12 cellular contexts compared by ENCODE assay signal in the genomic region with DNA sequence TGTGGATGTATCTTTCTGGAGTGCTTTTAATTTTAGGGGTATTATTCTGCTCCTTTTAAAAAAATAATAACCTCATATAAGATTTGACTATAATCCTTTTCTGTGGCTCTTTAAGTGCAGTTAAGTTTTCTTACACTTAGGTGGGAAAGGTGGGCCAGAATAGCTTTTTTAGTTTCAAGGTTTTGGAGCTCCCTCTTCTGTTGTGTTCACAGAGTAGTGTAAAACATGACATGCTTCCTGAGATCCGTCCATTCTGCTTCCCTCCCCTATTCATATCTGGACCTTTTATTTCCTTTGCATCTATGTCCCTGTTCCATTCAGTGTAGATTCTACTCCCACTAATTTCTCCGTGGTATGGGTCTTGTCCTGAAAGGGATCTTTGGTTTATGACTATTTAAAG.
DNase-seq lines count a peak whose midpoint lies in the region; ATAC-seq and TF ChIP-seq lines count a peak whose summit lies in the region.
"Had no signal": no experiment of that assay in that cellular context is flagged by ENCODE, and none has a peak within 500 bp of the region (broad histone marks: within the 10 kb centered on the region; RNA-seq: fewer than 3 reads in every experiment).

No MANE protein-coding gene starts in this region.

- DNase-seq in AG20443 (ENCODE audit: low spot score) (peak; percentile 25), GM20000 (ENCODE audit: low spot score) (peak; percentile 20), RWPE2 (ENCODE audit: low spot score) (no peak), fibroblast of pulmonary artery (ENCODE audit: low read depth) (peak; percentile 56), NCI-H748 (lab: John Stamatoyannopoulos, UW; ENCODE audit: unreplicated experiment) (no peak), NCI-H1436 (lab: John Stamatoyannopoulos, UW) (no peak)
- DNase-seq: GDM1; NCI-H510A; stimulated activated naive B cell treated with anti-CD40 and anti-IgM and Interleukin-4, amounts not matched to agents 10 μg/mL and 1 μg/mL and 100 μg/mL, for 72 hours had no signal

- no peak overlapping the region for H3K27ac Mint-ChIP-seq in stimulated activated memory B cell treated with anti-CD40 and anti-IgM and Interleukin-4, amounts not matched to agents 10 μg/mL and 1 μg/mL and 100 μg/mL, for 72 hours
- H3K27ac Mint-ChIP-seq: activated T-helper 2 cell treated with anti-CD3 and anti-CD28 coated beads, Interferon-gamma antibody, Interleukin-2, Interleukin-4, amounts not matched to agents 10 μg/mL and 5 μg/mL and 100 μg/mL, durations not matched to agents 14 hours and 24 hours and 36 hours; stimulated activated naive B cell treated with anti-CD40 and anti-IgM and Interleukin-4, amounts not matched to agents 10 μg/mL and 1 μg/mL and 100 μg/mL, for 72 hours had no signal

- no peaks in the 10 kb centered on the region for H3K4me1 Mint-ChIP-seq in stimulated activated memory B cell treated with anti-CD40 and anti-IgM and Interleukin-4, amounts not matched to agents 10 μg/mL and 1 μg/mL and 100 μg/mL, for 72 hours
- H3K4me1 Mint-ChIP-seq: stimulated activated naive B cell treated with anti-CD40 and anti-IgM and Interleukin-4, amounts not matched to agents 10 μg/mL and 1 μg/mL and 100 μg/mL, for 72 hours had no signal

- H3K36me3 Mint-ChIP-seq in stimulated activated memory B cell treated with anti-CD40 and anti-IgM and Interleukin-4, amounts not matched to agents 10 μg/mL and 1 μg/mL and 100 μg/mL, for 72 hours, result no peaks in the 10 kb centered on the region

- H3K27me3 Mint-ChIP-seq in stimulated activated memory B cell treated with anti-CD40 and anti-IgM and Interleukin-4, amounts not matched to agents 10 μg/mL and 1 μg/mL and 100 μg/mL, for 72 hours, result no peaks in the 10 kb centered on the region
- H3K27me3 Mint-ChIP-seq: stimulated activated naive B cell treated with anti-CD40 and anti-IgM and Interleukin-4, amounts not matched to agents 10 μg/mL and 1 μg/mL and 100 μg/mL, for 72 hours had no signal

- H3K9me3 ChIP-seq in RWPE2 (ENCODE audit: severe bottlenecking), result peaks cover 3% of the 10 kb centered on the region

- ATAC-seq in RWPE2 (ENCODE audit: low read depth) (peak; percentile 58; the same call in 1 of the 3 replicates), GM21447 (IDR thresholded peaks at IDR 0.05; ENCODE audit: unreplicated experiment) (no peak)
- no peak for ATAC-seq in stimulated activated memory B cell treated with anti-CD40 and anti-IgM and Interleukin-4, amounts not matched to agents 10 μg/mL and 1 μg/mL and 100 μg/mL, for 72 hours
- ATAC-seq: stimulated activated naive B cell treated with anti-CD40 and anti-IgM and Interleukin-4, amounts not matched to agents 10 μg/mL and 1 μg/mL and 100 μg/mL, for 72 hours had no signal

- H3K27me3 ChIP-seq in RWPE2 (ENCODE audit: insufficient read depth, poor library complexity, severe bottlenecking), result no peaks in the 10 kb centered on the region

- H3K4me3 Mint-ChIP-seq in stimulated activated memory B cell treated with anti-CD40 and anti-IgM and Interleukin-4, amounts not matched to agents 10 μg/mL and 1 μg/mL and 100 μg/mL, for 72 hours, result no peak overlapping the region
- H3K4me3 Mint-ChIP-seq: stimulated activated naive B cell treated with anti-CD40 and anti-IgM and Interleukin-4, amounts not matched to agents 10 μg/mL and 1 μg/mL and 100 μg/mL, for 72 hours had no signal

- no peak overlapping the region for H3K27ac ChIP-seq in RWPE2 (ENCODE audit: poor library complexity, severe bottlenecking)

- no peaks in the 10 kb centered on the region; the same call in 1 of the 2 replicates for H3K36me3 ChIP-seq in RWPE2 (ENCODE audit: low read depth)

- H3K4me3 ChIP-seq in RWPE2 (ENCODE audit: severe bottlenecking), result no peak overlapping the region
- H3K4me3 ChIP-seq in fibroblast of pulmonary artery (replicated peaks; ENCODE audit: low read depth, low read length), result no peak overlapping the region

- no peak for TF ChIP-seq CTCF in GM20000 (IDR thresholded peaks at IDR 0.05; ENCODE audit: extremely low read depth, missing control alignments)
- TF ChIP-seq CTCF in RWPE2 (IDR thresholded peaks at IDR 0.05; ENCODE audit: poor library complexity, severe bottlenecking), result peak; percentile 51
- peak; percentile 39 for TF ChIP-seq CTCF in fibroblast of pulmonary artery (IDR thresholded peaks at IDR 0.05; ENCODE audit: low read length, missing control alignments)

- peaks cover 4% of the 10 kb centered on the region for H3K4me1 ChIP-seq in RWPE2 (ENCODE audit: insufficient read depth, poor library complexity, severe bottlenecking)

- H3K9me3 Mint-ChIP-seq in stimulated activated memory B cell treated with anti-CD40 and anti-IgM and Interleukin-4, amounts not matched to agents 10 μg/mL and 1 μg/mL and 100 μg/mL, for 72 hours, result peaks cover 3% of the 10 kb centered on the region

Comparison
In these comparisons a context has a peak if more than half of its experiments do, and no peak if none do; other contexts are left out.
1. DNase-seq: peak in AG20443 (single experiment), GM20000 (single experiment) and fibroblast of pulmonary artery (single experiment); none in RWPE2 (single experiment), NCI-H748 (single experiment) and NCI-H1436 (single experiment).